ENCODE assay signal across 8 cellular contexts in the genomic region with DNA sequence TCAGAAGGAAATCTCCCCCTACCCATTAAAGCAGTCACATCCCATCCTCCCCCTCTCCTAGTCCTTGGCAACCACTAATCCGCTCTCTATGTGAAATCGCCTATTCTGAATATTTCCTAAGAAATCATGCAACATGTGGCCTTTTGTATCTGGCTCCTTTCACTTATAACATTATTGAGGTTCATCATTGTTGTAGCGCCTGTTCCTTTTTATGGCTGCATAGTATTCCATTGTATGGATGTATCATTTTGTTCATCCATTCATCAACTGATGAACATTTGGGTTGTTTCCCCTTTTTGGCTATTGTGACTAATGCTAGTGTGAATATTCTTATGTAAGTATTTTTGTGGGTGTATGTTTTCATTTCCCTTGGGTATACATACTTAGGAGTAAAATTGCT. TPM values are rescaled to one million over a fixed set of nuclear protein-coding genes. Genes with fewer than 3 reads are reported as not detected.
DNase-seq lines count a peak whose midpoint lies in the region; ATAC-seq, FAIRE-seq and TF ChIP-seq lines count a peak whose summit lies in the region.
"Not testable (repeated sequence)": the region's sequence is repeated elsewhere in the genome, so short reads cannot be mapped to it uniquely, and the experiment has no call there.

No MANE protein-coding gene starts in this region.

- DNase-seq in A549 (ENCODE audit: low read depth in 1 of 2, low spot score in 1 of 2); DND-41; activated CD4-positive, alpha-beta T cell treated with anti-CD3 and anti-CD28 coated beads, Interleukin-2, amount 10 ng/mL, durations not matched to agents 24 days and 14 days; mesothelial cell of epicardium (ENCODE audit: low spot score in 2 of 2, unreplicated experiment in 2 of 2); smooth muscle cell (lab: John Stamatoyannopoulos, UW; ENCODE audit: unreplicated experiment): not testable (repeated sequence)

- not testable (repeated sequence) for FAIRE-seq in A549 (lab: Jason Lieb, UNC)

- intact Hi-C loops in activated CD4-positive, alpha-beta T cell treated with anti-CD3 and anti-CD28 coated beads, Interleukin-2, amount 10 ng/mL, durations not matched to agents 24 days and 14 days (cut with micrococcal nuclease); dendritic cell treated with granulocyte-macrophage colony-stimulating factor and Interleukin-4, amounts not matched to agents 40 ng/mL and 50 ng/mL, for 4 days (cut with micrococcal nuclease): not testable (repeated sequence)

- not testable (repeated sequence) for H3F3A ChIP-seq in Loucy (ENCODE audit: low read depth); smooth muscle cell (ENCODE audit: low read depth)

- 95% methylated on average over 3 of the region's 3 CpGs for WGBS in A549 (ENCODE audit: missing lambda C conversion rate)
- 88% methylated on average over 3 of the region's 3 CpGs for WGBS in smooth muscle cell (ENCODE audit: low lambda C conversion rate)

- not testable (repeated sequence) for TF ChIP-seq CTCF in A549 (IDR thresholded peaks at IDR 0.05); DND-41 (IDR thresholded peaks at IDR 0.05; ENCODE audit: borderline replicate concordance, extremely low read depth, low read length, poor library complexity, severe bottlenecking); Loucy (conservative IDR thresholded peaks at IDR 0.05; ENCODE audit: low read length); mesothelial cell of epicardium (IDR thresholded peaks at IDR 0.05; ENCODE audit: unreplicated experiment); smooth muscle cell (IDR thresholded peaks at IDR 0.05; ENCODE audit: borderline replicate concordance, insufficient read depth, poor library complexity, severe bottlenecking)

- H3K36me3 Mint-ChIP-seq in activated CD4-positive, alpha-beta T cell treated with anti-CD3 and anti-CD28 coated beads, Interleukin-2, amount 10 ng/mL, durations not matched to agents 24 days and 14 days (ENCODE audit: low read depth): peaks cover 46% of the 10 kb centered on the region
- H3K36me3 Mint-ChIP-seq in activated naive CD4-positive, alpha-beta T cell treated with anti-CD3 and anti-CD28 coated beads, Interleukin-2, amount 50 U/mL, for 24 hours: peaks cover 32% of the 10 kb centered on the region
- H3K36me3 Mint-ChIP-seq in dendritic cell treated with granulocyte-macrophage colony-stimulating factor and Interleukin-4, amounts not matched to agents 40 ng/mL and 50 ng/mL, for 4 days (ENCODE audit: low read depth): peaks cover 55% of the 10 kb centered on the region
- H3K36me3 Mint-ChIP-seq in mesothelial cell of epicardium: not testable (repeated sequence)

- POLR2A ChIA-PET in A549 (lab: Yijun Ruan, JAX): not testable (repeated sequence)

- H3K9me3 Mint-ChIP-seq in activated CD4-positive, alpha-beta T cell treated with anti-CD3 and anti-CD28 coated beads, Interleukin-2, amount 10 ng/mL, durations not matched to agents 24 days and 14 days: peaks cover 18% of the 10 kb centered on the region
- peaks cover 12% of the 10 kb centered on the region for H3K9me3 Mint-ChIP-seq in activated naive CD4-positive, alpha-beta T cell treated with anti-CD3 and anti-CD28 coated beads, Interleukin-2, amount 50 U/mL, for 24 hours
- not testable (repeated sequence) for H3K9me3 Mint-ChIP-seq in dendritic cell treated with granulocyte-macrophage colony-stimulating factor and Interleukin-4, amounts not matched to agents 40 ng/mL and 50 ng/mL, for 4 days
- H3K9me3 Mint-ChIP-seq in mesothelial cell of epicardium: peaks cover 17% of the 10 kb centered on the region

- H3K4me1 Mint-ChIP-seq in activated CD4-positive, alpha-beta T cell treated with anti-CD3 and anti-CD28 coated beads, Interleukin-2, amount 10 ng/mL, durations not matched to agents 24 days and 14 days: peaks cover 50% of the 10 kb centered on the region
- peaks cover 74% of the 10 kb centered on the region for H3K4me1 Mint-ChIP-seq in activated naive CD4-positive, alpha-beta T cell treated with anti-CD3 and anti-CD28 coated beads, Interleukin-2, amount 50 U/mL, for 24 hours
- H3K4me1 Mint-ChIP-seq in dendritic cell treated with granulocyte-macrophage colony-stimulating factor and Interleukin-4, amounts not matched to agents 40 ng/mL and 50 ng/mL, for 4 days (ENCODE audit: low read depth): peaks cover 60% of the 10 kb centered on the region
- peaks cover 17% of the 10 kb centered on the region for H3K4me1 Mint-ChIP-seq in mesothelial cell of epicardium

- H3K36me3 ChIP-seq in DND-41 (ENCODE audit: insufficient read depth, low read length); Loucy (ENCODE audit: insufficient read depth, low read length); smooth muscle cell (ENCODE audit: low read depth): not testable (repeated sequence)

- not testable (repeated sequence) for H3K4me1 ChIP-seq in A549; smooth muscle cell (ENCODE audit: low read depth)
- H3K4me1 ChIP-seq in DND-41 (ENCODE audit: insufficient read depth, low read length) (peaks cover 34% of the 10 kb centered on the region), Loucy (ENCODE audit: insufficient read depth, low read length, poor library complexity, severe bottlenecking) (peaks cover 25% of the 10 kb centered on the region)

- not testable (repeated sequence) for TF ChIP-seq POLR2A in A549 (IDR thresholded peaks at IDR 0.05; ENCODE audit: low read length)

- H3K79me2 ChIP-seq in DND-41 (ENCODE audit: insufficient read depth, low read length): peaks cover 62% of the 10 kb centered on the region
- H3K79me2 ChIP-seq in Loucy (ENCODE audit: insufficient read depth, low read length): peaks cover 53% of the 10 kb centered on the region
- peaks cover 54% of the 10 kb centered on the region for H3K79me2 ChIP-seq in smooth muscle cell (ENCODE audit: low read depth)

- not testable (repeated sequence) for H3K4me3 ChIP-seq in A549, smooth muscle cell
- H3K4me3 ChIP-seq in DND-41 (ENCODE audit: low read depth in 1 of 2, low read length in 2 of 2): peak overlapping the region; percentile 46 to 81; a peak in 3 of 4 replicates
- peak overlapping the region; percentile 85 for H3K4me3 ChIP-seq in Loucy (ENCODE audit: low read length, poor library complexity, severe bottlenecking)

- H3K27me3 Mint-ChIP-seq in activated CD4-positive, alpha-beta T cell treated with anti-CD3 and anti-CD28 coated beads, Interleukin-2, amount 10 ng/mL, durations not matched to agents 24 days and 14 days; activated naive CD4-positive, alpha-beta T cell treated with anti-CD3 and anti-CD28 coated beads, Interleukin-2, amount 50 U/mL, for 24 hours; dendritic cell treated with granulocyte-macrophage colony-stimulating factor and Interleukin-4, amounts not matched to agents 40 ng/mL and 50 ng/mL, for 4 days; mesothelial cell of epicardium (ENCODE audit: low read depth): not testable (repeated sequence)

- not testable (repeated sequence) for TF ChIP-seq EP300 in A549 (IDR thresholded peaks at IDR 0.05)

- CTCF ChIA-PET in A549 (lab: Yijun Ruan, JAX): not testable (repeated sequence)

- not testable (repeated sequence) for ATAC-seq in A549; DND-41 (ENCODE audit: insufficient read depth, low read depth)

- not testable (repeated sequence) for H3K27me3 ChIP-seq in DND-41 (ENCODE audit: insufficient read depth, low read length, poor library complexity); Loucy (ENCODE audit: insufficient read depth, low read length, poor library complexity, severe bottlenecking); smooth muscle cell (ENCODE audit: low read depth)

- H3K9ac ChIP-seq in DND-41 (ENCODE audit: low read depth, low read length); Loucy (ENCODE audit: low read depth, low read length, poor library complexity, severe bottlenecking); smooth muscle cell (ENCODE audit: low read depth): not testable (repeated sequence)

- not testable (repeated sequence) for H4K20me1 ChIP-seq in DND-41 (ENCODE audit: insufficient read depth, low read length); Loucy (ENCODE audit: insufficient read depth, low read length, poor library complexity, severe bottlenecking)
- peaks cover 19% of the 10 kb centered on the region for H4K20me1 ChIP-seq in smooth muscle cell (ENCODE audit: low read depth)

- peak overlapping the region; percentile 46 for H3K27ac Mint-ChIP-seq in activated CD4-positive, alpha-beta T cell treated with anti-CD3 and anti-CD28 coated beads, Interleukin-2, amount 10 ng/mL, durations not matched to agents 24 days and 14 days
- peak overlapping the region; percentile 75 for H3K27ac Mint-ChIP-seq in activated naive CD4-positive, alpha-beta T cell treated with anti-CD3 and anti-CD28 coated beads, Interleukin-2, amount 50 U/mL, for 24 hours
- peak overlapping the region; percentile 68 for H3K27ac Mint-ChIP-seq in dendritic cell treated with granulocyte-macrophage colony-stimulating factor and Interleukin-4, amounts not matched to agents 40 ng/mL and 50 ng/mL, for 4 days
- H3K27ac Mint-ChIP-seq in mesothelial cell of epicardium: not testable (repeated sequence)

- not testable (repeated sequence) for TF ChIP-seq RAD21 in A549 (conservative IDR thresholded peaks at IDR 0.05 in 1 of 2, IDR thresholded peaks at IDR 0.05 in 1 of 2)

- peak overlapping the region; percentile 90 for H3K4me3 Mint-ChIP-seq in activated CD4-positive, alpha-beta T cell treated with anti-CD3 and anti-CD28 coated beads, Interleukin-2, amount 10 ng/mL, durations not matched to agents 24 days and 14 days
- H3K4me3 Mint-ChIP-seq in activated naive CD4-positive, alpha-beta T cell treated with anti-CD3 and anti-CD28 coated beads, Interleukin-2, amount 50 U/mL, for 24 hours: peak overlapping the region; percentile 88
- H3K4me3 Mint-ChIP-seq in dendritic cell treated with granulocyte-macrophage colony-stimulating factor and Interleukin-4, amounts not matched to agents 40 ng/mL and 50 ng/mL, for 4 days: peak overlapping the region; percentile 42
- peak overlapping the region; percentile 50 for H3K4me3 Mint-ChIP-seq in mesothelial cell of epicardium

- not testable (repeated sequence) for H2AFZ ChIP-seq in DND-41 (ENCODE audit: low read depth, low read length); Loucy (ENCODE audit: low read length); smooth muscle cell (ENCODE audit: low read depth)

- H3K27ac ChIP-seq in A549; DND-41 (ENCODE audit: low read length); smooth muscle cell (ENCODE audit: low read depth): not testable (repeated sequence)

- H3K9me2 ChIP-seq in Loucy (replicated peaks; ENCODE audit: low read depth, low read length): not testable (repeated sequence)

- not testable (repeated sequence) for H3K9me3 ChIP-seq in A549; DND-41 (ENCODE audit: insufficient read depth, low read length, severe bottlenecking); Loucy (ENCODE audit: insufficient read depth, low read depth, low read length); smooth muscle cell (replicated peaks; ENCODE audit: low read depth)

- H3K4me2 ChIP-seq in A549 (peak overlapping the region; percentile 84), DND-41 (ENCODE audit: insufficient read depth, low read length) (peak overlapping the region; percentile 86), Loucy (ENCODE audit: low read depth, low read length, poor library complexity, severe bottlenecking) (peak overlapping the region; percentile 100), smooth muscle cell (peak overlapping the region; percentile 89)

RNA-seq across cellular contexts. Expression of gene FRG1, which starts 1.7 kb away (rescaled TPM):
- 13.3 and 26.0 TPM in 2 replicates for polyA plus RNA-seq in A549 (2011; rRNA removed)
- polyA plus RNA-seq in A549 (2012; cell fraction: cytosol; rRNA removed): 6.1 and 8.4 TPM in 2 replicates
- polyA plus RNA-seq in A549 (2012; cell fraction: nucleus; rRNA removed): 2.8 and 5.5 TPM in 2 replicates
- polyA plus RNA-seq in A549 (2017; fragmentation: RNase III; extraction: RNeasy Plus Mini Kit Qiagen cat#74134 plus additional on column Dnase treatment): 29.1 to 31.0 TPM (median 30.5 TPM) in 3 replicates
- 3.0 and 3.7 TPM in 2 replicates for polyA minus RNA-seq in A549 (2011; rRNA and poly(A)+ RNA removed)
- total RNA-seq in activated CD4-positive, alpha-beta T cell treated with anti-CD3 and anti-CD28 coated beads, Interleukin-2, amount 10 ng/mL, durations not matched to agents 24 days and 14 days: 85.2 and 92.6 TPM in 2 replicates
- total RNA-seq in mesothelial cell of epicardium: 30.5 to 37.2 TPM (median 37.0 TPM) in 3 replicates
- 43.6 and 57.8 TPM in 2 replicates for total RNA-seq in smooth muscle cell
- polyA plus RNA-seq in smooth muscle cell: 34.8 and 39.2 TPM in 2 replicates
